In genomic region chr13:52079891-52080290, GRCh38 we compare ENCODE assay signal across 8 cellular contexts. TPM values are rescaled to one million over a fixed set of nuclear protein-coding genes. Genes with fewer than 3 reads are reported as not detected.
A peak's percentile ranks its signal among the peaks of the same experiment; 100 is the strongest.
DNase-seq lines count a peak whose midpoint lies in the region; TF ChIP-seq lines count a peak whose summit lies in the region.
"Not testable (repeated sequence)": the region's sequence is repeated elsewhere in the genome, so short reads cannot be mapped to it uniquely, and the experiment has no call there.
"Had no signal": no experiment of that assay in that cellular context is flagged by ENCODE, and none has a peak within 500 bp of the region (broad histone marks: within the 10 kb centered on the region; RNA-seq: fewer than 3 reads in every experiment).

No MANE protein-coding gene starts in this region.

- not testable (repeated sequence) for H3K4me3 Mint-ChIP-seq in glutamatergic neuron (ENCODE audit: unreplicated experiment)

- H3K27ac Mint-ChIP-seq in glutamatergic neuron (ENCODE audit: unreplicated experiment), result not testable (repeated sequence)

- DNase-seq in glutamatergic neuron, result peak; percentile 17

- not testable (repeated sequence) for H3K9me3 Mint-ChIP-seq in glutamatergic neuron (ENCODE audit: unreplicated experiment)

- H3K36me3 Mint-ChIP-seq in glutamatergic neuron (ENCODE audit: unreplicated experiment), result not testable (repeated sequence)

- not testable (repeated sequence) for H3K4me1 Mint-ChIP-seq in glutamatergic neuron (ENCODE audit: low read depth, unreplicated experiment)

- H3K27me3 Mint-ChIP-seq in glutamatergic neuron (ENCODE audit: unreplicated experiment), result not testable (repeated sequence)

- not testable (repeated sequence) for TF ChIP-seq CTCF in glutamatergic neuron (IDR thresholded peaks at IDR 0.05; ENCODE audit: partially characterized antibody, unreplicated experiment)

RNA-seq across cellular contexts. Expression of gene NEK5, which starts 49.0 kb away (rescaled TPM):
- not detected for total RNA-seq in glutamatergic neuron (ENCODE audit: unreplicated experiment)
- total RNA-seq: A172; A673; B cell; CD4-positive, alpha-beta memory T cell; CD4-positive, CD25-positive, alpha-beta regulatory T cell; CD8-positive, alpha-beta memory T cell; CD8-positive, alpha-beta T cell had no signal

RNA-seq across cellular contexts. Expression of gene UTP14C, which starts 55.4 kb away (rescaled TPM):
- total RNA-seq in glutamatergic neuron (ENCODE audit: unreplicated experiment), result 19.1 TPM
